In genomic region chr2:20443276-20443920, GRCh38 we compare ENCODE assay signal across 9 cellular contexts. TPM values are rescaled to one million over a fixed set of nuclear protein-coding genes. Genes with fewer than 3 reads are reported as not detected.
A peak's percentile ranks its signal among the peaks of the same experiment; 100 is the strongest.
DNase-seq lines count a peak whose midpoint lies in the region; ATAC-seq and TF ChIP-seq lines count a peak whose summit lies in the region.
"Had no signal": no experiment of that assay in that cellular context is flagged by ENCODE, and none has a peak within 500 bp of the region (broad histone marks: within the 10 kb centered on the region; RNA-seq: fewer than 3 reads in every experiment).

No MANE protein-coding gene starts in this region.

- intact Hi-C loops in left ventricle myocardium superior (cut with micrococcal nuclease): loop anchor here (2.0 kb wide), 1 partner anchor 193 kb away; no protein-coding TSS in a partner anchor

- H3K36me3 Mint-ChIP-seq in mesothelial cell of epicardium: no peaks in the 10 kb centered on the region

- no peak for ATAC-seq in left ventricle myocardium superior
- ATAC-seq in GM21825 (IDR thresholded peaks at IDR 0.05; ENCODE audit: unreplicated experiment): no peak
- ATAC-seq in HG03378 (IDR thresholded peaks at IDR 0.05; ENCODE audit: unreplicated experiment): no peak

- H3K27ac ChIP-seq in right atrium auricular region: peak overlapping the region; percentile 79 to 99
- H3K27ac ChIP-seq: epithelial cell of prostate had no signal

- no peaks in the 10 kb centered on the region for H3K27me3 ChIP-seq in right atrium auricular region

- DNase-seq in right atrium auricular region (ENCODE audit: low spot score) (peak; percentile 64), left ventricle myocardium superior (no peak), NCI-H2227 (lab: John Stamatoyannopoulos, UW; ENCODE audit: unreplicated experiment) (peak; percentile 71), cerebellar cortex (ENCODE audit: low spot score) (peak; percentile 81), mesothelial cell of epicardium (ENCODE audit: low spot score in 2 of 2, unreplicated experiment in 2 of 2) (peak in 1 of 2 experiments; percentile 11), amniotic stem cell (lab: John Stamatoyannopoulos, UW) (no peak)

- no peak overlapping the region for H3K4me3 Mint-ChIP-seq in mesothelial cell of epicardium

- no peak overlapping the region for H3K4me3 ChIP-seq in right atrium auricular region

- no peaks in the 10 kb centered on the region for H3K9me3 Mint-ChIP-seq in mesothelial cell of epicardium

- no peak overlapping the region for H3K27ac Mint-ChIP-seq in mesothelial cell of epicardium

- peaks cover 18% of the 10 kb centered on the region for H3K4me1 Mint-ChIP-seq in mesothelial cell of epicardium

- peaks cover 12% of the 10 kb centered on the region for H3K36me3 ChIP-seq in right atrium auricular region

- peaks cover 0 to 31% of the 10 kb centered on the region in 2 donors for H3K4me1 ChIP-seq in right atrium auricular region

- peak; percentile 3 to 69 for TF ChIP-seq CTCF in right atrium auricular region (IDR thresholded peaks at IDR 0.05)
- TF ChIP-seq CTCF in mesothelial cell of epicardium (IDR thresholded peaks at IDR 0.05; ENCODE audit: unreplicated experiment): peak; percentile 79

- peaks cover 5% of the 10 kb centered on the region for H3K27me3 Mint-ChIP-seq in mesothelial cell of epicardium (ENCODE audit: low read depth)

- H3K9me3 ChIP-seq in right atrium auricular region: no peaks in the 10 kb centered on the region

RNA-seq across cellular contexts. Expression of gene RHOB, which starts 3.5 kb away (rescaled TPM):
- 100 to 1,000 TPM; 471 to 664 TPM for total RNA-seq in right atrium auricular region
- 182 TPM for total RNA-seq in left ventricle myocardium superior
- total RNA-seq in mesothelial cell of epicardium: 82.9 to 88.6 TPM (median 85.9 TPM) in 3 replicates

Comparison
In these comparisons a context has a peak if more than half of its experiments do, and no peak if none do; other contexts are left out.
1. DNase-seq: peak in right atrium auricular region (single experiment), NCI-H2227 (single experiment) and cerebellar cortex (single experiment); none in left ventricle myocardium superior (single experiment) and amniotic stem cell (single experiment).